ENCODE assay signal across 8 cellular contexts in genomic region chr7:149310113-149310836, GRCh38. TPM values are rescaled to one million over a fixed set of nuclear protein-coding genes. Genes with fewer than 3 reads are reported as not detected.
A peak's percentile ranks its signal among the peaks of the same experiment; 100 is the strongest.
DNase-seq lines count a peak whose midpoint lies in the region; TF ChIP-seq lines count a peak whose summit lies in the region.

No MANE protein-coding gene starts in this region.

- intact Hi-C loops in uterus (cut with DNase I; ENCODE audit: low total_unique reads) = no loop called here

- H3K9me3 ChIP-seq in uterus = no peaks in the 10 kb centered on the region

- in situ Hi-C loops in astrocyte of the spinal cord (cut with HindIII; ENCODE audit: low sequenced_read_pairs) = no loop called here

- TF ChIP-seq POLR2A in uterus (IDR thresholded peaks at IDR 0.05) = no peak

- DNase-seq in EH (ENCODE audit: low read depth) (peak; percentile 83), H4 (ENCODE audit: low spot score) (peak; percentile 70), NCI-H2196 treated with DMSO at 0.1 percent for 48 hours (lab: John Stamatoyannopoulos, UW; ENCODE audit: unreplicated experiment) (peak; percentile 41), astrocyte of the spinal cord (ENCODE audit: low read depth, low spot score) (peak; percentile 79), kidney epithelial cell (ENCODE audit: low read depth) (peak; percentile 1), uterus (no peak), NCI-H345 (lab: John Stamatoyannopoulos, UW) (no peak), T-helper 9 cell (no peak)

- H3K27ac ChIP-seq in uterus = no peak overlapping the region

- peak; percentile 69 for TF ChIP-seq CTCF in astrocyte of the spinal cord (IDR thresholded peaks at IDR 0.05; ENCODE audit: low read depth, low read length)
- peak; percentile 47 for TF ChIP-seq CTCF in kidney epithelial cell (IDR thresholded peaks at IDR 0.05; ENCODE audit: insufficient read depth, low read length, poor library complexity, severe bottlenecking)
- TF ChIP-seq CTCF in uterus (IDR thresholded peaks at IDR 0.05) = peak in 3 of 4 experiments; percentile 6 to 25 (median 21)

- H3K4me1 ChIP-seq in uterus = no peaks in the 10 kb centered on the region

- H3K36me3 ChIP-seq in kidney epithelial cell (ENCODE audit: control insufficient read depth, insufficient read depth, low read length) (no peaks in the 10 kb centered on the region), uterus (no peaks in the 10 kb centered on the region)

- H3K27me3 ChIP-seq in kidney epithelial cell (ENCODE audit: control insufficient read depth, insufficient read depth, low read length) (no peaks in the 10 kb centered on the region), uterus (no peaks in the 10 kb centered on the region)

- H3K4me3 ChIP-seq in astrocyte of the spinal cord (ENCODE audit: low read depth, low read length) (no peak overlapping the region), kidney epithelial cell (ENCODE audit: low read depth, low read length) (no peak overlapping the region), uterus (no peak overlapping the region)

RNA-seq across cellular contexts. Expression of gene ZNF783, which starts 48.3 kb away (rescaled TPM):
- 0.60 and 0.99 TPM in 2 replicates for total RNA-seq in H4 (2014; rRNA removed; shearing (Covaris generic))
- 10.4 and 11.3 TPM in 2 replicates for total RNA-seq in kidney epithelial cell
- 10 to 100 TPM in 3 of 4 donors, 1 to 10 TPM in 1; 2.6 to 26.7 (median 19.3) TPM for total RNA-seq in uterus

Comparison
In these comparisons a context has a peak if more than half of its experiments do, and no peak if none do; other contexts are left out.
1. DNase-seq: peak in EH (single experiment), H4 (single experiment), NCI-H2196 treated with DMSO at 0.1 percent for 48 hours (single experiment), astrocyte of the spinal cord (single experiment) and kidney epithelial cell (single experiment); none in uterus (0 of 2), NCI-H345 (single experiment) and T-helper 9 cell (single experiment).
2. Peak in every context shown above with its lines, with median percentiles within 50 percentile points of each other: CTCF ChIP-seq.